In the genomic region with DNA sequence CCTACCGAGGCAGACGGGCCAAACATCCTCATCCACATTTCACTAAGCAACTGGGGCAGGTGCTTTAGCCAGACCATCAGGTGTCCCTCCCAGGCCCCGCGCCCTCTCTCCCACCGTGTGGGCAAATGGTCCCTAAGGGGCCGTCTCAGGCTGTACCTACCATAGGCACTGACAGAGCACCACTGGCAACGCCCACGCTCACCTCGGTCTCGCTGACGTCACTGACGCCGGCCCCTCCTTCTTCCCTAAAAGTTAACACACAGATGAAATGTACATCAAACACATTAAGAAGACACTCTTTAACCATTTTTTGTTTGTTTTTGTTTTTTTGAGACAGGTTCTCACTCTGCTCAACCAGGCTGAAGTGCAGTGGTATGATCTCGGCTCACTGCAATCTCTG, we compare ENCODE assay signal across 1 cellular context.
TF ChIP-seq lines count a peak whose summit lies in the region.

No MANE protein-coding gene starts in this region.

TF ChIP-seq in GM23338, 12 proteins besides CTCF, POLR2A, EP300 and RAD21 (continued from another document):
- TF ChIP-seq, protein P1, sequence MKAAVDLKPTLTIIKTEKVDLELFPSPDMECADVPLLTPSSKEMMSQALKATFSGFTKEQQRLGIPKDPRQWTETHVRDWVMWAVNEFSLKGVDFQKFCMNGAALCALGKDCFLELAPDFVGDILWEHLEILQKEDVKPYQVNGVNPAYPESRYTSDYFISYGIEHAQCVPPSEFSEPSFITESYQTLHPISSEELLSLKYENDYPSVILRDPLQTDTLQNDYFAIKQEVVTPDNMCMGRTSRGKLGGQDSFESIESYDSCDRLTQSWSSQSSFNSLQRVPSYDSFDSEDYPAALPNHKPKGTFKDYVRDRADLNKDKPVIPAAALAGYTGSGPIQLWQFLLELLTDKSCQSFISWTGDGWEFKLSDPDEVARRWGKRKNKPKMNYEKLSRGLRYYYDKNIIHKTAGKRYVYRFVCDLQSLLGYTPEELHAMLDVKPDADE (IDR thresholded peaks at IDR 0.05): no peak
